Comparison of ENCODE assay signal across 8 cellular contexts in genomic region chr10:70145166-70145665, GRCh38.
A peak's percentile ranks its signal among the peaks of the same experiment; 100 is the strongest.
DNase-seq lines count a peak whose midpoint lies in the region; ATAC-seq and TF ChIP-seq lines count a peak whose summit lies in the region.

No MANE protein-coding gene starts in this region.

- H3K27ac ChIP-seq in HUES6 (ENCODE audit: low read depth, low read length) (no peak overlapping the region), muscle layer of duodenum (ENCODE audit: low read length) (peak overlapping the region; percentile 39)

- H3K9ac ChIP-seq in HUES6 (ENCODE audit: low read length): peak overlapping the region; percentile 89

- H3K27me3 ChIP-seq in HUES6 (ENCODE audit: control insufficient read depth, insufficient read depth, low read length) (no peaks in the 10 kb centered on the region), muscle layer of duodenum (ENCODE audit: low read depth, low read length) (no peaks in the 10 kb centered on the region)

- H3K4me3 ChIP-seq in AG09309 (ENCODE audit: control insufficient read depth, low read depth, low read length) (peak overlapping the region; percentile 54), HUES6 (ENCODE audit: low read depth, low read length) (peak overlapping the region; percentile 82), muscle layer of duodenum (ENCODE audit: low read depth in 1 of 2, low read length in 2 of 2) (peak overlapping the region; percentile 66 to 87)

- no peak for TF ChIP-seq CTCF in AG09309 (IDR thresholded peaks at IDR 0.05; ENCODE audit: control insufficient read depth, insufficient read depth, low read depth, low read length, missing control alignments)

- H3K36me3 ChIP-seq in HUES6 (ENCODE audit: control insufficient read depth, insufficient read depth, low read length) (peaks cover 7% of the 10 kb centered on the region), muscle layer of duodenum (ENCODE audit: control insufficient read depth in 1 of 2, insufficient read depth in 2 of 2, low read length in 2 of 2) (peaks cover 4 to 11% of the 10 kb centered on the region in 2 donors)

- peaks cover 11% of the 10 kb centered on the region for H3K4me1 ChIP-seq in HUES6 (ENCODE audit: control insufficient read depth, insufficient read depth, low read length)
- H3K4me1 ChIP-seq in muscle layer of duodenum (ENCODE audit: control insufficient read depth in 1 of 2, insufficient read depth in 2 of 2, low read length in 2 of 2): peaks cover 12 to 16% of the 10 kb centered on the region in 2 donors

- no peaks in the 10 kb centered on the region for H3K9me3 ChIP-seq in HUES6 (ENCODE audit: control insufficient read depth, insufficient read depth, low read depth, low read length)
- H3K9me3 ChIP-seq in muscle layer of duodenum (ENCODE audit: control insufficient read depth in 1 of 2, low read length in 2 of 2): no peaks in the 10 kb centered on the region

- peak; percentile 7 for ATAC-seq in GM19328 (IDR thresholded peaks at IDR 0.05; ENCODE audit: unreplicated experiment)

- DNase-seq in AG09309 (ENCODE audit: low read depth): no peak
- peak; percentile 6 for DNase-seq in central memory CD4-positive, alpha-beta T cell
- DNase-seq in kidney glomerular epithelial cell (lab: John Stamatoyannopoulos, UW): no peak
- no peak for DNase-seq in NCI-H1092 (lab: John Stamatoyannopoulos, UW)
- no peak for DNase-seq in NCI-H345 treated with DMSO at 0.1 percent for 48 hours (lab: John Stamatoyannopoulos, UW; ENCODE audit: unreplicated experiment)
